In genomic region chr16:74577882-74578366, GRCh38 we compare ENCODE assay signal across 10 cellular contexts. TPM values are rescaled to one million over a fixed set of nuclear protein-coding genes. Genes with fewer than 3 reads are reported as not detected.
A peak's percentile ranks its signal among the peaks of the same experiment; 100 is the strongest.
DNase-seq lines count a peak whose midpoint lies in the region; ATAC-seq and TF ChIP-seq lines count a peak whose summit lies in the region.
"Had no signal": no experiment of that assay in that cellular context is flagged by ENCODE, and none has a peak within 500 bp of the region (broad histone marks: within the 10 kb centered on the region; RNA-seq: fewer than 3 reads in every experiment).

No MANE protein-coding gene starts in this region.

- H3K9me3 ChIP-seq in SJSA1 (replicated peaks) (no peaks in the 10 kb centered on the region), fibroblast of lung (ENCODE audit: control insufficient read depth, insufficient read depth, low read depth, low read length) (no peaks in the 10 kb centered on the region), uterus (no peaks in the 10 kb centered on the region), upper lobe of left lung (no peaks in the 10 kb centered on the region)
- H3K9me3 ChIP-seq: heart right ventricle had no signal

- H3K4me1 Mint-ChIP-seq in glutamatergic neuron (ENCODE audit: low read depth, unreplicated experiment) = peaks cover 8% of the 10 kb centered on the region

- H3K36me3 ChIP-seq in SJSA1 (no peaks in the 10 kb centered on the region), fibroblast of lung (ENCODE audit: control insufficient read depth, insufficient read depth, low read length) (no peaks in the 10 kb centered on the region), uterus (no peaks in the 10 kb centered on the region), upper lobe of left lung (no peaks in the 10 kb centered on the region)
- H3K36me3 ChIP-seq: heart right ventricle had no signal

- no peak overlapping the region for H3K4me3 Mint-ChIP-seq in glutamatergic neuron (ENCODE audit: unreplicated experiment)

- peak; percentile 38 for DNase-seq in AG08396 (ENCODE audit: low spot score)
- DNase-seq in SJSA1 (ENCODE audit: low read depth in 1 of 2, low spot score in 2 of 2) = peak in 1 of 2 experiments; percentile 83
- DNase-seq in fibroblast of lung (ENCODE audit: low read depth in 2 of 2) = peak; percentile 70 to 75
- DNase-seq in C1 segment of cervical spinal cord (lab: John Stamatoyannopoulos, UW) = no peak
- no peak for DNase-seq in glutamatergic neuron
- no peak for DNase-seq in uterus
- DNase-seq in upper lobe of left lung = no peak
- DNase-seq: heart right ventricle, OCI-M1 had no signal

- 66 to 68% methylated on average over 2 of the region's 2 CpGs for WGBS in upper lobe of left lung, 2 donors

- no peak overlapping the region for H3K27ac Mint-ChIP-seq in glutamatergic neuron (ENCODE audit: unreplicated experiment)

- peak; percentile 48 for ATAC-seq in GM19351 (IDR thresholded peaks at IDR 0.05; ENCODE audit: unreplicated experiment)
- no peak for ATAC-seq in upper lobe of left lung (ENCODE audit: low FRiP score in 2 of 2)
- ATAC-seq: heart right ventricle had no signal

- TF ChIP-seq CTCF in fibroblast of lung (conservative IDR thresholded peaks at IDR 0.05 in 1 of 2, IDR thresholded peaks at IDR 0.05 in 1 of 2; ENCODE audit: low read depth in 1 of 2, low read length in 2 of 2) (no peak), glutamatergic neuron (IDR thresholded peaks at IDR 0.05; ENCODE audit: partially characterized antibody, unreplicated experiment) (no peak), uterus (IDR thresholded peaks at IDR 0.05) (no peak), upper lobe of left lung (IDR thresholded peaks at IDR 0.05) (no peak)

- TF ChIP-seq POLR2A in uterus (IDR thresholded peaks at IDR 0.05) (no peak), upper lobe of left lung (IDR thresholded peaks at IDR 0.05) (no peak)

- no peaks in the 10 kb centered on the region for H3K36me3 Mint-ChIP-seq in glutamatergic neuron (ENCODE audit: unreplicated experiment)

- H2AFZ ChIP-seq in fibroblast of lung (ENCODE audit: low read length) = no peak overlapping the region

- no peaks in the 10 kb centered on the region for H3K27me3 Mint-ChIP-seq in glutamatergic neuron (ENCODE audit: unreplicated experiment)

- H3K9me3 Mint-ChIP-seq in glutamatergic neuron (ENCODE audit: unreplicated experiment) = no peaks in the 10 kb centered on the region

- peaks cover 19% of the 10 kb centered on the region for H3K4me1 ChIP-seq in SJSA1 (replicated peaks)
- no peaks in the 10 kb centered on the region for H3K4me1 ChIP-seq in fibroblast of lung (ENCODE audit: control insufficient read depth, extremely low read depth, insufficient read depth, low read length)
- no peaks in the 10 kb centered on the region for H3K4me1 ChIP-seq in uterus
- H3K4me1 ChIP-seq in upper lobe of left lung = peaks cover 4 to 18% (median 11%) of the 10 kb centered on the region in 4 donors

- H3K4me3 ChIP-seq in SJSA1 (no peak overlapping the region), fibroblast of lung (replicated peaks in 1 of 4; ENCODE audit: control extremely low read depth in 1 of 4, insufficient read depth in 1 of 4, low read depth in 3 of 4, low read length in 4 of 4) (no peak overlapping the region), uterus (no peak overlapping the region), upper lobe of left lung (no peak overlapping the region)
- H3K4me3 ChIP-seq: heart right ventricle had no signal

- H3K9ac ChIP-seq in fibroblast of lung (ENCODE audit: insufficient read depth, low read length) = no peak overlapping the region

- no peak for TF ChIP-seq EP300 in upper lobe of left lung (IDR thresholded peaks at IDR 0.05)

- peak overlapping the region; percentile 32 for H3K27ac ChIP-seq in SJSA1
- H3K27ac ChIP-seq in fibroblast of lung (ENCODE audit: insufficient read depth, low read length) = no peak overlapping the region
- H3K27ac ChIP-seq in uterus = no peak overlapping the region
- no peak overlapping the region for H3K27ac ChIP-seq in upper lobe of left lung
- H3K27ac ChIP-seq: heart right ventricle had no signal

- peaks cover 39% of the 10 kb centered on the region for H3K79me2 ChIP-seq in fibroblast of lung (ENCODE audit: control insufficient read depth, insufficient read depth, low read length)

- H3K27me3 ChIP-seq in SJSA1 (replicated peaks) (no peaks in the 10 kb centered on the region), fibroblast of lung (ENCODE audit: control insufficient read depth, insufficient read depth, low read length) (no peaks in the 10 kb centered on the region), uterus (no peaks in the 10 kb centered on the region), upper lobe of left lung (no peaks in the 10 kb centered on the region)
- H3K27me3 ChIP-seq: heart right ventricle had no signal

- H3K4me2 ChIP-seq in fibroblast of lung (ENCODE audit: extremely low read depth, insufficient read depth, low read length) = peak overlapping the region; percentile 1

- intact Hi-C loops in uterus (cut with DNase I; ENCODE audit: low total_unique reads) = no loop called here

- H4K20me1 ChIP-seq in fibroblast of lung (ENCODE audit: control insufficient read depth, extremely low read depth, insufficient read depth, low read length) = no peaks in the 10 kb centered on the region

RNA-seq across cellular contexts. Expression of gene GLG1, which starts 29.0 kb away (rescaled TPM):
- 71.1 and 78.5 TPM in 2 replicates for total RNA-seq in SJSA1 (2014; rRNA removed; shearing (Covaris generic))
- total RNA-seq in fibroblast of lung = 97.6 and 138 TPM in 2 replicates
- 150 and 176 TPM in 2 replicates for polyA plus RNA-seq in fibroblast of lung
- polyA plus RNA-seq in fibroblast of lung (2012) = 117 and 134 TPM in 2 replicates
- polyA minus RNA-seq in fibroblast of lung (ENCODE audit: low replicate concordance) = 197 and 260 TPM in 2 replicates
- total RNA-seq in glutamatergic neuron (ENCODE audit: unreplicated experiment) = 143 TPM
- total RNA-seq in uterus = 100 to 1,000 TPM in 2 of 4 donors, 10 to 100 TPM in 2; 53.0 to 272 (median 127) TPM
- 100 to 1,000 TPM in 5 of 6 donors, 10 to 100 TPM in 1; 88.3 to 149 (median 110) TPM for total RNA-seq in upper lobe of left lung

Comparison
In these comparisons a context has a peak if more than half of its experiments do, and no peak if none do; other contexts are left out.
1. DNase-seq: peak in AG08396 (single experiment) and fibroblast of lung (2 of 2); none in C1 segment of cervical spinal cord (0 of 14), glutamatergic neuron (single experiment), uterus (0 of 2) and upper lobe of left lung (0 of 2).